ENCODE assay signal across 20 cellular contexts in the genomic region with DNA sequence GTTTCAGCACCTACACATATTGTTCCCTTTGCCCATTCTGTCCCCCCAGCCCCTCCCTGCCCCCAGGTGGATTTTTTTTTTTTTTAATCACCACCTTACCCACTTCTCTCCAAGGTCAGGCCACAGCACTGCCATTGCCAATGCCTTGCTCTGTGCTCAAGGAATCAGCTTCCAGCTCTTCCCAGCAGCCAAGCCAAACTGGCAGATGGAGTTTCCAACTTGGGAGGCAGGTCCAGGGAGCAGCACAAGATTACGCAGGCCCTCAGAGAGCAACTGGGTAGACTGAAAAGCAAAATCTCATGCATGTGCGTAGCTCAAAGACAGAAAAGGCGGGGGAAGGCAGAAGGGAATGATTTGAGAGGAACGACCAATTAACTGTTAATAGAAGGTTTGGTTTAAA.
"Had no signal": no experiment of that assay in that cellular context is flagged by ENCODE, and none has a peak within 500 bp of the region (broad histone marks: within the 10 kb centered on the region; RNA-seq: fewer than 3 reads in every experiment).

No MANE protein-coding gene starts in this region.

- H3K9me3 ChIP-seq: heart right ventricle, pancreas had no signal

- H3K27ac ChIP-seq: epithelial cell of prostate, pancreas had no signal

- H3K4me1 Mint-ChIP-seq: activated CD4-positive, alpha-beta T cell treated with anti-CD3 and anti-CD28 coated beads, Interleukin-2, amount 10 ng/mL, durations not matched to agents 24 days and 14 days; activated T-helper 17 cell treated with anti-CD3 and anti-CD28 coated beads, Interleukin-2, amount 50 U/mL, for 72 hours had no signal

- H3K9me3 Mint-ChIP-seq: activated CD4-positive, alpha-beta T cell treated with anti-CD3 and anti-CD28 coated beads, Interleukin-2, amount 10 ng/mL, durations not matched to agents 24 days and 14 days; activated T-helper 17 cell treated with anti-CD3 and anti-CD28 coated beads, Interleukin-2, amount 50 U/mL, for 72 hours; dendritic cell treated with granulocyte-macrophage colony-stimulating factor and Interleukin-4, amounts not matched to agents 40 ng/mL and 50 ng/mL, for 4 days; effector memory CD8-positive, alpha-beta T cell; naive B cell had no signal

- H3K27me3 Mint-ChIP-seq: activated CD4-positive, alpha-beta T cell treated with anti-CD3 and anti-CD28 coated beads, Interleukin-2, amount 10 ng/mL, durations not matched to agents 24 days and 14 days; activated T-helper 17 cell treated with anti-CD3 and anti-CD28 coated beads, Interleukin-2, amount 50 U/mL, for 72 hours; dendritic cell treated with granulocyte-macrophage colony-stimulating factor and Interleukin-4, amounts not matched to agents 40 ng/mL and 50 ng/mL, for 4 days; effector memory CD8-positive, alpha-beta T cell; naive B cell had no signal

- H3K27me3 ChIP-seq: heart right ventricle, pancreas had no signal

- DNase-seq: activated CD4-positive, alpha-beta T cell treated with anti-CD3 and anti-CD28 coated beads, Interleukin-2, amount 10 ng/mL, durations not matched to agents 24 days and 14 days; activated CD4-positive, CD25-positive, alpha-beta regulatory T cell; activated CD8-positive, alpha-beta memory T cell treated with anti-CD3 and anti-CD28 coated beads for 24 hours; activated naive CD4-positive, alpha-beta T cell treated with Interleukin-2 at 50 U/mL for 16 hours; cerebellar nuclear complex; effector memory CD8-positive, alpha-beta T cell; foreskin melanocyte; heart right ventricle; naive B cell; pancreas; retina; stimulated activated CD4-positive, alpha-beta T cell treated with anti-CD3 and anti-CD28 coated beads, Interleukin-4, amount 100 ng/mL, for 4 hours; stimulated activated CD8-positive, alpha-beta memory T cell treated with anti-CD3 and anti-CD28 coated beads, Interleukin-4, amount 100 ng/mL, for 48 hours; stimulated activated naive CD4-positive, alpha-beta T cell treated with Interleukin-2 at 50 U/mL for 16 hours; T-helper 2 cell; trophoblast cell had no signal

- H3K4me3 ChIP-seq: heart right ventricle, lung, pancreas had no signal

- H3K27ac Mint-ChIP-seq: activated CD4-positive, alpha-beta T cell treated with anti-CD3 and anti-CD28 coated beads, Interleukin-2, amount 10 ng/mL, durations not matched to agents 24 days and 14 days; activated T-helper 17 cell treated with anti-CD3 and anti-CD28 coated beads, Interleukin-2, amount 50 U/mL, for 72 hours; dendritic cell treated with granulocyte-macrophage colony-stimulating factor and Interleukin-4, amounts not matched to agents 40 ng/mL and 50 ng/mL, for 4 days had no signal

- H3K4me3 Mint-ChIP-seq: activated CD4-positive, alpha-beta T cell treated with anti-CD3 and anti-CD28 coated beads, Interleukin-2, amount 10 ng/mL, durations not matched to agents 24 days and 14 days; activated T-helper 17 cell treated with anti-CD3 and anti-CD28 coated beads, Interleukin-2, amount 50 U/mL, for 72 hours; dendritic cell treated with granulocyte-macrophage colony-stimulating factor and Interleukin-4, amounts not matched to agents 40 ng/mL and 50 ng/mL, for 4 days; effector memory CD8-positive, alpha-beta T cell; naive B cell had no signal

- ATAC-seq: activated T-helper 17 cell treated with anti-CD3 and anti-CD28 coated beads, Interleukin-2, amount 50 U/mL, for 72 hours; effector memory CD8-positive, alpha-beta T cell had no signal
